8 cellular contexts compared by ENCODE assay signal in the genomic region with DNA sequence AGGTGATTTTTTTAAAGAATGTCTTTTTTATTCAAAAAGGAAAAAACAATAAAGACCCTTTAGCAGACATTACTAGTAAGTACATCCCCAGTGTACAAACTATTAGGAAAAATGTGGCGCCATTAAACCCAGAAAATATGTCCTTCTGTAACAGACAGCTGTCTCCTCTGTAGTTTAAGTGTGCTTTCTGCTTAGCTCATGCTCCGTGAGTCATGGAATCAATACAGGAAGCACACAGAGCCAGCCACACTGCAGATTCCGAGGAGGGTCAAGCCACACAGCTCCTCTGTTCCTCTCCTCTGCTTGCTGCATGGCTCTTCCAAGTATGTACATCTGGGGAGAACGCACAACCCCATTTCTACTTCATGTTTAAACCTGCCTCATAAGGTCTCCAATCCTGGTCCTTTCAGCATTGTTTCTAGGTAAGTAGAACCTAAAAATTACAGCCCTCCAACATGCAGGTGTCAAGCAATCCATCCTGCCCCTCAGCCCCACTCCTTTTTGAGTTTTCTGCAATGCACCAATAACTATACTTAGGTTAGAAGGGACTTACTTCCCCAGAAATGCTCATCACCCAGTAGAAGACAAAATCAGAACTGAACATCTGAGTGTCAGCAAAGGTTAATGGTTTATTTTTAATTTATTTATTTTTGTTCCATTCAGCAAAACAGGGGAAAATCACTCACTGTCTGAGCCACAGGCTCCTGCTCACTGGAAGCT. TPM values are rescaled to one million over a fixed set of nuclear protein-coding genes. Genes with fewer than 3 reads are reported as not detected.
DNase-seq lines count a peak whose midpoint lies in the region; ATAC-seq, FAIRE-seq and TF ChIP-seq lines count a peak whose summit lies in the region.

No MANE protein-coding gene starts in this region.

- no peaks in the 10 kb centered on the region for H3K79me2 ChIP-seq in PC-9 (ENCODE audit: low read depth)

- no peaks in the 10 kb centered on the region for H3K9me3 ChIP-seq in PC-9 (ENCODE audit: insufficient read depth, low read depth)
- H3K9me3 ChIP-seq in kidney (ENCODE audit: control insufficient read depth in 1 of 2, low read length in 2 of 2), result no peaks in the 10 kb centered on the region
- no peaks in the 10 kb centered on the region for H3K9me3 ChIP-seq in effector memory CD4-positive, alpha-beta T cell (ENCODE audit: control insufficient read depth, low read length)

- ATAC-seq in stimulated activated memory B cell treated with anti-CD40 and anti-IgM and Interleukin-4, amounts not matched to agents 10 μg/mL and 1 μg/mL and 100 μg/mL, for 72 hours, result peak; percentile 48

- peak overlapping the region in 1 of 2 donors; percentile 14 for H3K9ac ChIP-seq in kidney (ENCODE audit: low read length in 2 of 2)

- H3K4me1 Mint-ChIP-seq in stimulated activated memory B cell treated with anti-CD40 and anti-IgM and Interleukin-4, amounts not matched to agents 10 μg/mL and 1 μg/mL and 100 μg/mL, for 72 hours, result peaks cover 15% of the 10 kb centered on the region

- H3K4me3 Mint-ChIP-seq in stimulated activated memory B cell treated with anti-CD40 and anti-IgM and Interleukin-4, amounts not matched to agents 10 μg/mL and 1 μg/mL and 100 μg/mL, for 72 hours, result no peak overlapping the region

- H3K4me3 ChIP-seq in HL-60 (replicated peaks; ENCODE audit: insufficient read depth, low read length) (no peak overlapping the region), PC-9 (no peak overlapping the region), brain microvascular endothelial cell (ENCODE audit: low read depth, low read length) (no peak overlapping the region), kidney (ENCODE audit: low read length in 2 of 2) (no peak overlapping the region)
- H3K4me3 ChIP-seq in effector memory CD4-positive, alpha-beta T cell (ENCODE audit: insufficient read depth, low read depth, low read length, poor library complexity, severe bottlenecking), result no peak overlapping the region

- peaks cover 7% of the 10 kb centered on the region for H3K27me3 ChIP-seq in HL-60 (ENCODE audit: insufficient read depth, poor library complexity, severe bottlenecking)
- H3K27me3 ChIP-seq in PC-9 (ENCODE audit: insufficient read depth, low read depth), result no peaks in the 10 kb centered on the region
- no peaks in the 10 kb centered on the region for H3K27me3 ChIP-seq in brain microvascular endothelial cell (replicated peaks)
- H3K27me3 ChIP-seq in effector memory CD4-positive, alpha-beta T cell (replicated peaks; ENCODE audit: control insufficient read depth, insufficient read depth, low read length, poor library complexity, severe bottlenecking), result no peaks in the 10 kb centered on the region

- TF ChIP-seq CTCF in HL-60 (IDR thresholded peaks at IDR 0.05; ENCODE audit: insufficient read depth, low read length) (no peak), PC-9 (conservative IDR thresholded peaks at IDR 0.05) (no peak), brain microvascular endothelial cell (IDR thresholded peaks at IDR 0.05; ENCODE audit: low read depth, low read length, missing control alignments) (no peak), kidney (IDR thresholded peaks at IDR 0.05; ENCODE audit: borderline replicate concordance, extremely low read depth, insufficient read depth) (no peak), D721Med (IDR thresholded peaks at IDR 0.05; ENCODE audit: insufficient read depth, missing control alignments) (no peak)

- H3K9me2 ChIP-seq in PC-9 (ENCODE audit: insufficient read depth), result no peaks in the 10 kb centered on the region

- H3K9me3 Mint-ChIP-seq in stimulated activated memory B cell treated with anti-CD40 and anti-IgM and Interleukin-4, amounts not matched to agents 10 μg/mL and 1 μg/mL and 100 μg/mL, for 72 hours, result no peaks in the 10 kb centered on the region

- no peaks in the 10 kb centered on the region for H4K20me1 ChIP-seq in PC-9 (ENCODE audit: insufficient read depth)

- H3K4me2 ChIP-seq in PC-9, result peak overlapping the region; percentile 36; the same call in 1 of the 2 replicates

- intact Hi-C loops in PC-9 (cut with micrococcal nuclease; ENCODE audit: unreplicated experiment), result loop anchor here (2.0 kb wide), 1 partner anchor 24 kb away; no protein-coding TSS in a partner anchor
- intact Hi-C loops in kidney (cut with DNase I), result no loop called here

- H3K27ac Mint-ChIP-seq in stimulated activated memory B cell treated with anti-CD40 and anti-IgM and Interleukin-4, amounts not matched to agents 10 μg/mL and 1 μg/mL and 100 μg/mL, for 72 hours, result no peak overlapping the region

- no peaks in the 10 kb centered on the region for H3F3A ChIP-seq in PC-9 (ENCODE audit: insufficient read depth, low read depth)

- peaks cover 19% of the 10 kb centered on the region for H3K4me1 ChIP-seq in PC-9 (replicated peaks; ENCODE audit: insufficient read depth)
- peaks cover 37 to 61% of the 10 kb centered on the region in 2 donors for H3K4me1 ChIP-seq in kidney (ENCODE audit: control insufficient read depth in 1 of 2, insufficient read depth in 1 of 2, low read depth in 1 of 2, low read length in 2 of 2)
- no peaks in the 10 kb centered on the region for H3K4me1 ChIP-seq in effector memory CD4-positive, alpha-beta T cell (ENCODE audit: control insufficient read depth, insufficient read depth, low read length, poor library complexity, severe bottlenecking)

- no peaks in the 10 kb centered on the region for H3K27me3 Mint-ChIP-seq in stimulated activated memory B cell treated with anti-CD40 and anti-IgM and Interleukin-4, amounts not matched to agents 10 μg/mL and 1 μg/mL and 100 μg/mL, for 72 hours

- H2AFZ ChIP-seq in PC-9, result no peak overlapping the region

- in situ Hi-C loops in brain microvascular endothelial cell (cut with HindIII; ENCODE audit: low pct_ligation_motif_present, low sequenced_read_pairs), result no loop called here

- FAIRE-seq in kidney (lab: Jason Lieb, UNC) (no peak), D721Med (lab: Jason Lieb, UNC) (no peak)

- POLR2A ChIA-PET in PC-9 (lab: Charles Lee; ENCODE audit: unreplicated experiment), result no interaction called here

- DNase-seq in AG08395 (ENCODE audit: low spot score) (peak; percentile 58), HL-60 (ENCODE audit: low read depth in 1 of 2, low spot score in 1 of 2) (peak; percentile 23 to 32), PC-9 (no peak), brain microvascular endothelial cell (peak; percentile 79), kidney (no peak), D721Med (ENCODE audit: insufficient read length, low spot score) (no peak)
- no peak for DNase-seq in effector memory CD4-positive, alpha-beta T cell

- no TSS peak for BruUV-seq in PC-9 (replicated peaks; lab: Mats Ljungman, UMichigan)

- H3K27ac ChIP-seq in HL-60 (replicated peaks), result no peak overlapping the region
- H3K27ac ChIP-seq in PC-9, result peak overlapping the region; percentile 44
- peak overlapping the region; percentile 79 for H3K27ac ChIP-seq in brain microvascular endothelial cell
- H3K27ac ChIP-seq in kidney (ENCODE audit: low read depth in 2 of 2, low read length in 2 of 2), result peak overlapping the region; percentile 18 to 52
- no peak overlapping the region for H3K27ac ChIP-seq in effector memory CD4-positive, alpha-beta T cell (ENCODE audit: insufficient read depth, low read length, poor library complexity, severe bottlenecking)

- CTCF ChIA-PET in PC-9 (lab: Charles Lee), result interaction anchor here (0.5 kb wide), 1 partner anchor 537 kb away, joined by 4 read pairs; no protein-coding TSS in a partner anchor

- H3K36me3 Mint-ChIP-seq in stimulated activated memory B cell treated with anti-CD40 and anti-IgM and Interleukin-4, amounts not matched to agents 10 μg/mL and 1 μg/mL and 100 μg/mL, for 72 hours, result peaks cover 25% of the 10 kb centered on the region

- H3K36me3 ChIP-seq in PC-9 (ENCODE audit: low read depth), result no peaks in the 10 kb centered on the region
- H3K36me3 ChIP-seq in brain microvascular endothelial cell (replicated peaks), result no peaks in the 10 kb centered on the region
- no peaks in the 10 kb centered on the region for H3K36me3 ChIP-seq in kidney (ENCODE audit: control insufficient read depth in 1 of 2, insufficient read depth in 2 of 2, low read length in 2 of 2)
- H3K36me3 ChIP-seq in effector memory CD4-positive, alpha-beta T cell (ENCODE audit: control insufficient read depth, insufficient read depth, low read length), result no peaks in the 10 kb centered on the region

RNA-seq across cellular contexts. Expression of a gene that starts 37.5 kb away (rescaled TPM):
- 8.6 and 8.9 TPM in 2 replicates for total RNA-seq in PC-9 (2021)
- total RNA-seq in kidney, result 38.3 TPM
- polyA plus RNA-seq in kidney (ENCODE audit: insufficient read depth, low read depth, low replicate concordance), result 16.3 TPM

Comparison
In these comparisons a context has a peak if more than half of its experiments do, and no peak if none do; other contexts are left out.
1. DNase-seq: peak in AG08395 (single experiment), HL-60 (2 of 2) and brain microvascular endothelial cell (single experiment); none in PC-9 (0 of 2), kidney (single experiment), D721Med (single experiment) and effector memory CD4-positive, alpha-beta T cell (0 of 3).
2. H3K27ac ChIP-seq: peak in PC-9 (single experiment), brain microvascular endothelial cell (single experiment) and kidney (2 of 2); none in HL-60 (single experiment) and effector memory CD4-positive, alpha-beta T cell (single experiment).